In the genomic region with DNA sequence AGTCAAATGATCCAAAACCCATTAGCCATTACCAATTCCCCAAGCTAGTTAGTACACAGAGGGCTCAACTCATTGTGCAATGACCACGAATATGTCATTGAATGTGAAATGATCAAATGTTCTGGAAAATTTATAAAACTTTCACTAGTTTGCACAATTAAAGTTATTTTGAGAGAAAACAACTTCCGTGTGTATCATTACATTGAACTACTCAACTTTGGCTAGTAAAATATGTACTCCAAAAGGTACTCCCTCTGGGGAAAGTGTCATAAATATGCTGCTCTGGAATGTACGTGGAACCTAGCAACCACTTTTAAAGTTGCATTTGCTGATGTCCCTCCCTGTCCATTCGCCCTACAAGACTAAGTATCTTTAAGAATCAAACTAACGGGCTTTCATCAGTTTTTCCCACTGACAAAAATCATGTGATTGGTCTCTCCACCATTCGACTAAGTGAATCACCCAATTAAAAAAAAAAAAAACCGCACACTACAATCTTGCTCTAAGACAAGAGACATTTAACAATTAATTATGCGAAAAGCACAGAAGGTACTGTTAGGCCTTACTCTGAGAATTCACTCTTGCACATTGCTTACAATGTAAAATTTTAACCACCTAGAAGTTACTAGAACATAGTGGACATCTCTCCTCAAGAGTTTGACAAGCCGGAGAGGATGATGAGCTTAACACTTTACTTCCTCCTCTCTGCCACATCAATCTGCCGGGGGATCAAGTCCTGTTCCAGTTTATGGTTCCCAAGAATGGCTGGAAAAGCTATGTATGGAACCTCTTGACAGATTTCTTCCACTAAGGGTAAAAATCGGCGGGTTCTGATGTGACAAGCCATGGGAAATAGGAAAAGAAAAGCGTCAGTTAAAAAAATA, we compare ENCODE assay signal across 8 cellular contexts. TPM values are rescaled to one million over a fixed set of nuclear protein-coding genes. Genes with fewer than 3 reads are reported as not detected.
DNase-seq lines count a peak whose midpoint lies in the region; ATAC-seq and TF ChIP-seq lines count a peak whose summit lies in the region.

No MANE protein-coding gene starts in this region.

- H3K27ac ChIP-seq in heart right ventricle (peak overlapping the region; percentile 88 to 96 (median 94)), stomach smooth muscle (ENCODE audit: low read length) (peak overlapping the region; percentile 89)

- ATAC-seq in heart right ventricle (no peak), GM19035 (IDR thresholded peaks at IDR 0.05; ENCODE audit: unreplicated experiment) (no peak)

- H3K4me1 Mint-ChIP-seq in activated T-helper 1 cell treated with anti-CD3 and anti-CD28 coated beads, Interleukin-12 subunit alpha, Interleukin-12 subunit beta, Interleukin-2, Interleukin-4 antibody, amounts not matched to agents 30 ng/mL and 10 ng/mL and 1 ng/mL, durations not matched to agents 14 hours and 24 hours and 36 hours (ENCODE audit: low read depth): peaks cover 37% of the 10 kb centered on the region

- no peaks in the 10 kb centered on the region for H3K9me3 ChIP-seq in heart right ventricle
- H3K9me3 ChIP-seq in iPS-18c (ENCODE audit: control insufficient read depth, insufficient read depth, low read length): no peaks in the 10 kb centered on the region
- H3K9me3 ChIP-seq in stomach smooth muscle (ENCODE audit: control insufficient read depth in 2 of 2, low read length in 2 of 2): no peaks in the 10 kb centered on the region

- peaks cover 16% of the 10 kb centered on the region for H3K36me3 Mint-ChIP-seq in activated T-helper 1 cell treated with anti-CD3 and anti-CD28 coated beads, Interleukin-12 subunit alpha, Interleukin-12 subunit beta, Interleukin-2, Interleukin-4 antibody, amounts not matched to agents 30 ng/mL and 10 ng/mL and 1 ng/mL, durations not matched to agents 14 hours and 24 hours and 36 hours (ENCODE audit: low read depth)

- H3K4me3 ChIP-seq in heart right ventricle: peak overlapping the region; percentile 70 to 99 (median 90)
- H3K4me3 ChIP-seq in iPS-18c (ENCODE audit: insufficient read depth, low read depth, low read length): peak overlapping the region; percentile 90
- H3K4me3 ChIP-seq in stomach smooth muscle (ENCODE audit: low read length in 2 of 2): peak overlapping the region; percentile 89 to 91

- peak overlapping the region; percentile 87 for H3K27ac Mint-ChIP-seq in activated T-helper 1 cell treated with anti-CD3 and anti-CD28 coated beads, Interleukin-12 subunit alpha, Interleukin-12 subunit beta, Interleukin-2, Interleukin-4 antibody, amounts not matched to agents 30 ng/mL and 10 ng/mL and 1 ng/mL, durations not matched to agents 14 hours and 24 hours and 36 hours

- intact Hi-C loops in heart right ventricle (cut with DNase I): loop anchor here in 5 of 10 donors (2.0 to 10.0 kb wide), 4 partner anchors 63 to 123 kb away; partner anchors contain the start of gene H3-3A (in 5 of the 5)
- intact Hi-C loops in cardiac septum (cut with DNase I): loop anchor here (5.0 kb wide), 1 partner anchor 123 kb away; the partner anchor contains the start of gene H3-3A
- intact Hi-C loops in activated T-helper 1 cell treated with anti-CD3 and anti-CD28 coated beads, Interleukin-12 subunit alpha, Interleukin-12 subunit beta, Interleukin-2, Interleukin-4 antibody, amounts not matched to agents 30 ng/mL and 10 ng/mL and 1 ng/mL, durations not matched to agents 14 hours and 24 hours and 36 hours (cut with micrococcal nuclease): loop anchor here (1.0 to 2.0 kb wide), 6 partner anchors 12 to 221 kb away; partner anchors contain the start of genes LIN9 and SDE2

- H3K27me3 ChIP-seq in heart right ventricle (no peaks in the 10 kb centered on the region), stomach smooth muscle (ENCODE audit: control insufficient read depth in 1 of 2, insufficient read depth in 2 of 2, low read length in 2 of 2) (no peaks in the 10 kb centered on the region)

- TF ChIP-seq CTCF in heart right ventricle (IDR thresholded peaks at IDR 0.05) (no peak), GM13976 (IDR thresholded peaks at IDR 0.05; ENCODE audit: borderline replicate concordance, control extremely low read depth, extremely low read depth, insufficient read depth, missing control alignments) (no peak)

- in situ Hi-C loops in GM13976 (cut with MboI; ENCODE audit: low sequenced_read_pairs, unreplicated experiment): no loop called here

- H3K36me3 ChIP-seq in heart right ventricle: peaks cover 0 to 23% (median 0%) of the 10 kb centered on the region in 9 donors
- H3K36me3 ChIP-seq in stomach smooth muscle (ENCODE audit: control insufficient read depth in 2 of 2, insufficient read depth in 2 of 2, low read length in 2 of 2): peaks cover 0 to 1% of the 10 kb centered on the region in 2 donors

- peak overlapping the region; percentile 96 for H3K4me3 Mint-ChIP-seq in activated T-helper 1 cell treated with anti-CD3 and anti-CD28 coated beads, Interleukin-12 subunit alpha, Interleukin-12 subunit beta, Interleukin-2, Interleukin-4 antibody, amounts not matched to agents 30 ng/mL and 10 ng/mL and 1 ng/mL, durations not matched to agents 14 hours and 24 hours and 36 hours

- H3K4me1 ChIP-seq in heart right ventricle (peaks cover 9 to 59% (median 52%) of the 10 kb centered on the region in 9 donors), stomach smooth muscle (ENCODE audit: control insufficient read depth, insufficient read depth, low read length) (peaks cover 15% of the 10 kb centered on the region)

- H3K9me3 Mint-ChIP-seq in activated T-helper 1 cell treated with anti-CD3 and anti-CD28 coated beads, Interleukin-12 subunit alpha, Interleukin-12 subunit beta, Interleukin-2, Interleukin-4 antibody, amounts not matched to agents 30 ng/mL and 10 ng/mL and 1 ng/mL, durations not matched to agents 14 hours and 24 hours and 36 hours: no peaks in the 10 kb centered on the region

- no peak for DNase-seq in heart right ventricle
- no peak for DNase-seq in cardiac septum (ENCODE audit: low spot score)
- no peak for DNase-seq in activated T-helper 1 cell treated with anti-CD3 and anti-CD28 coated beads, Interleukin-12 subunit alpha, Interleukin-12 subunit beta, Interleukin-2, Interleukin-4 antibody, amounts not matched to agents 30 ng/mL and 10 ng/mL and 1 ng/mL, durations not matched to agents 14 hours and 24 hours and 36 hours (ENCODE audit: low spot score)
- DNase-seq in activated effector memory CD4-positive, alpha-beta T cell treated with anti-CD3 and anti-CD28 coated beads, Interleukin-2, amount 50 U/mL, for 16 hours: no peak
- DNase-seq in GM13976 (ENCODE audit: low spot score): no peak

- H3K9ac ChIP-seq in stomach smooth muscle (ENCODE audit: low read length in 2 of 2): peak overlapping the region; percentile 88 to 98

- no peaks in the 10 kb centered on the region for H3K27me3 Mint-ChIP-seq in activated T-helper 1 cell treated with anti-CD3 and anti-CD28 coated beads, Interleukin-12 subunit alpha, Interleukin-12 subunit beta, Interleukin-2, Interleukin-4 antibody, amounts not matched to agents 30 ng/mL and 10 ng/mL and 1 ng/mL, durations not matched to agents 14 hours and 24 hours and 36 hours (ENCODE audit: insufficient read depth)

- 21 to 25% methylated on average over 13 of the region's 13 CpGs for WGBS in heart right ventricle, 2 donors

RNA-seq across cellular contexts. Expression of gene ACBD3, which starts 1.1 kb away (rescaled TPM):
- total RNA-seq in heart right ventricle: 10 to 100 TPM; 25.3 to 39.1 (median 34.3) TPM
- polyA plus RNA-seq in heart right ventricle: 10 to 100 TPM in 1 of 2 donors, 1 to 10 TPM in 1; 9.3 to 11.3 TPM
- total RNA-seq in cardiac septum: 42.3 TPM
- 23.6 and 26.0 TPM in 2 replicates for total RNA-seq in activated T-helper 1 cell treated with anti-CD3 and anti-CD28 coated beads, Interleukin-12 subunit alpha, Interleukin-12 subunit beta, Interleukin-2, Interleukin-4 antibody, amounts not matched to agents 30 ng/mL and 10 ng/mL and 1 ng/mL, durations not matched to agents 14 hours and 24 hours and 36 hours

RNA-seq across cellular contexts. Expression of gene MIXL1, which starts 38.1 kb away (rescaled TPM):
- total RNA-seq in heart right ventricle (under 1 TPM in 3 of 10 donors, not detected in 7; 0.28 to 0.37 (median 0.32) TPM), cardiac septum (0.27 TPM)
- polyA plus RNA-seq in heart right ventricle: under 1 TPM in 1 of 2 donors, not detected in 1; 0.01 TPM
- not detected in 2 replicates for total RNA-seq in activated T-helper 1 cell treated with anti-CD3 and anti-CD28 coated beads, Interleukin-12 subunit alpha, Interleukin-12 subunit beta, Interleukin-2, Interleukin-4 antibody, amounts not matched to agents 30 ng/mL and 10 ng/mL and 1 ng/mL, durations not matched to agents 14 hours and 24 hours and 36 hours
